In genomic region chr1:75126611-75127101, GRCh38 we compare ENCODE assay signal across 7 cellular contexts. TPM values are rescaled to one million over a fixed set of nuclear protein-coding genes. Genes with fewer than 3 reads are reported as not detected.
"Had no signal": no experiment of that assay in that cellular context is flagged by ENCODE, and none has a peak within 500 bp of the region (broad histone marks: within the 10 kb centered on the region; RNA-seq: fewer than 3 reads in every experiment).

No MANE protein-coding gene starts in this region.

- DNase-seq: H9, HCEC 1CT, IMR-90, KG1 had no signal

- H3K4me2 ChIP-seq: GM23338 had no signal

- H3K27ac Mint-ChIP-seq: GM23338, H9 had no signal

- H3K4me3 ChIP-seq: GM23338, K562 had no signal

- H2AFZ ChIP-seq: GM23338 had no signal

- H3K4me3 Mint-ChIP-seq: GM23338, H9 had no signal

- ATAC-seq: GM23338, K562 had no signal

RNA-seq across cellular contexts. Expression of gene LHX8, which starts 7.5 kb away (rescaled TPM):
- total RNA-seq: H9, HT-29, IMR-90, K562 had no signal
